1 cellular context compared by ENCODE assay signal in genomic region chr4:109211671-109212070, GRCh38.
TF ChIP-seq lines count a peak whose summit lies in the region.

No MANE protein-coding gene starts in this region.

TF ChIP-seq in K562, 482 proteins besides CTCF, POLR2A, EP300 and RAD21 (continued from another document):
- no peak for TF ChIP-seq SRSF7 (optimal IDR thresholded peaks at IDR 0.05; ENCODE audit: low read depth, low read length)
TF ChIP-seq in K562: peak in this region for 1.
